15 cellular contexts compared by ENCODE assay signal in genomic region chr6:139722540-139722939, GRCh38.
"Had no signal": no experiment of that assay in that cellular context is flagged by ENCODE, and none has a peak within 500 bp of the region (broad histone marks: within the 10 kb centered on the region; RNA-seq: fewer than 3 reads in every experiment).

No MANE protein-coding gene starts in this region.

- H3K9me3 ChIP-seq: adrenal gland, colonic mucosa, right lobe of liver, thoracic aorta, upper lobe of right lung had no signal

- H3K4me1 ChIP-seq: adrenal gland, colonic mucosa, right lobe of liver, spleen, upper lobe of right lung had no signal

- ATAC-seq: activated CD8-positive, alpha-beta T cell treated with anti-CD3 and anti-CD28 coated beads for 36 hours; natural killer cell; right lobe of liver; upper lobe of right lung had no signal

- H3K4me3 ChIP-seq: adrenal gland, colonic mucosa, right lobe of liver, spleen, thoracic aorta, upper lobe of right lung had no signal

- H3K27me3 ChIP-seq: adrenal gland, colonic mucosa, right lobe of liver, spleen, upper lobe of right lung had no signal

- DNase-seq: activated B cell treated with CpG ODN at 0.5 μM for 24 hours; activated CD4-positive, alpha-beta T cell treated with anti-CD3 and anti-CD28 coated beads for 48 hours; activated CD8-positive, alpha-beta T cell treated with anti-CD3 and anti-CD28 coated beads for 36 hours; activated effector memory CD4-positive, alpha-beta T cell treated with anti-CD3 and anti-CD28 coated beads, Interleukin-2, amount 50 U/mL, for 16 hours; activated T-cell treated with anti-CD3 and anti-CD28 coated beads, Interleukin-2, amount 50 U/mL, for 48 hours; adrenal gland; colonic mucosa; hippocampal formation; kidney glomerular epithelial cell; mesenchymal stem cell; natural killer cell; right lobe of liver; spleen; upper lobe of right lung had no signal

- H3K27ac ChIP-seq: adrenal gland, colonic mucosa, right lobe of liver, spleen, thoracic aorta, upper lobe of right lung had no signal

- H3K36me3 ChIP-seq: adrenal gland, colonic mucosa, right lobe of liver, spleen, thoracic aorta, upper lobe of right lung had no signal
